8 cellular contexts compared by ENCODE assay signal in the genomic region with DNA sequence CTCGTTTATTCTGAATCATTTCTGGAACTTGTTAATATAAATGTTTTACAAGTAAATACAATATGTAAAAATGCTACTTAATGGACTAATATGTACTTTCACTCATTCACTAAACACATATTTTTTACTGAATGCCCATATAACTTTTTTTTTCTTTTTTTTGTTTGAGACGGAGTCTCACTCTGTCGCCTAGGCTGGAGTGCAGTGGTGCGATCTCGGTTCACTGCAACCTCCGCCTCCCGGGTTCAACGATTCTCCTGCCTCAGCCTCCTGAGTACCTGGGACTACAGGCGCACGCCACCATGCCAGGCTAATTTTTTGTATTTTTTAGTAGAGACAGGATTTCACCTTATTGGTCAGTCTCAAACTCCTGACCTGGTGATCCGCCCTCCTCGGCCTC. TPM values are rescaled to one million over a fixed set of nuclear protein-coding genes. Genes with fewer than 3 reads are reported as not detected.
DNase-seq lines count a peak whose midpoint lies in the region; ATAC-seq, FAIRE-seq and TF ChIP-seq lines count a peak whose summit lies in the region.
"Not testable (repeated sequence)": the region's sequence is repeated elsewhere in the genome, so short reads cannot be mapped to it uniquely, and the experiment has no call there.

No MANE protein-coding gene starts in this region.

- H3K9me1 ChIP-seq in K562 (ENCODE audit: control insufficient read depth, insufficient read depth, low read length) = not testable (repeated sequence)

- H3K79me2 ChIP-seq in PC-3 (ENCODE audit: low read length) (peaks cover 67% of the 10 kb centered on the region), K562 (ENCODE audit: control insufficient read depth, insufficient read depth, low read length) (peaks cover 44% of the 10 kb centered on the region)

- peak overlapping the region in 5 of 8 donors; percentile 61 to 93 (median 67) for H3K4me3 Mint-ChIP-seq in CD4-positive, alpha-beta memory T cell
- peak overlapping the region; percentile 36 for H3K4me3 Mint-ChIP-seq in activated CD8-positive, alpha-beta T cell treated with anti-CD3 and anti-CD28 coated beads, Interleukin-2, amount 10 ng/mL, durations not matched to agents 7 days and 5 days
- peak overlapping the region; percentile 63 to 94 (median 92) for H3K4me3 Mint-ChIP-seq in immature natural killer cell
- peak overlapping the region; percentile 75 for H3K4me3 Mint-ChIP-seq in natural killer cell
- peak overlapping the region; percentile 52 to 91 for H3K4me3 Mint-ChIP-seq in stimulated activated naive CD8-positive, alpha-beta T cell treated with anti-CD3 and anti-CD28 coated beads, Interleukin-15, amount 100 ng/mL, for 72 hours

- not testable (repeated sequence) for H3K4me3 ChIP-seq in CD4-positive, alpha-beta memory T cell (ENCODE audit: low read length in 2 of 2); PC-3 (ENCODE audit: low read length); K562
- peak overlapping the region; percentile 96 for H3K4me3 ChIP-seq in GM12865 (ENCODE audit: low read depth, low read length)

- H3K9me3 Mint-ChIP-seq in CD4-positive, alpha-beta memory T cell; activated CD8-positive, alpha-beta T cell treated with anti-CD3 and anti-CD28 coated beads, Interleukin-2, amount 10 ng/mL, durations not matched to agents 7 days and 5 days (ENCODE audit: insufficient read depth); immature natural killer cell; natural killer cell; stimulated activated naive CD8-positive, alpha-beta T cell treated with anti-CD3 and anti-CD28 coated beads, Interleukin-15, amount 100 ng/mL, for 72 hours: not testable (repeated sequence)

- not testable (repeated sequence) for H3K27me3 Mint-ChIP-seq in CD4-positive, alpha-beta memory T cell; activated CD8-positive, alpha-beta T cell treated with anti-CD3 and anti-CD28 coated beads, Interleukin-2, amount 10 ng/mL, durations not matched to agents 7 days and 5 days (ENCODE audit: low read depth); natural killer cell (ENCODE audit: low read depth in 2 of 2); stimulated activated naive CD8-positive, alpha-beta T cell treated with anti-CD3 and anti-CD28 coated beads, Interleukin-15, amount 100 ng/mL, for 72 hours
- H3K27me3 Mint-ChIP-seq in immature natural killer cell (ENCODE audit: low read depth in 3 of 3) = peaks cover 10 to 14% (median 11%) of the 10 kb centered on the region in 3 donors

- H3K4me1 ChIP-seq in CD4-positive, alpha-beta memory T cell (ENCODE audit: insufficient read depth, low read length) = peaks cover 56% of the 10 kb centered on the region
- H3K4me1 ChIP-seq in PC-3 (ENCODE audit: insufficient read depth, low read length) (peaks cover 15% of the 10 kb centered on the region), K562 (replicated peaks in 1 of 2; ENCODE audit: control insufficient read depth in 2 of 2, insufficient read depth in 2 of 2, low read length in 2 of 2) (peaks cover 31 to 34% of the 10 kb centered on the region in 2 experiments)

- H3K27ac Mint-ChIP-seq in CD4-positive, alpha-beta memory T cell = peak overlapping the region in 5 of 7 donors; percentile 12 to 91 (median 64)
- H3K27ac Mint-ChIP-seq in activated CD8-positive, alpha-beta T cell treated with anti-CD3 and anti-CD28 coated beads, Interleukin-2, amount 10 ng/mL, durations not matched to agents 7 days and 5 days; stimulated activated naive CD8-positive, alpha-beta T cell treated with anti-CD3 and anti-CD28 coated beads, Interleukin-15, amount 100 ng/mL, for 72 hours: not testable (repeated sequence)
- H3K27ac Mint-ChIP-seq in immature natural killer cell (peak overlapping the region in 4 of 6 donors; percentile 56 to 97 (median 84)), natural killer cell (peak overlapping the region; percentile 87 to 93)

- intact Hi-C loops in CD4-positive, alpha-beta memory T cell (cut with micrococcal nuclease); PC-3 (cut with micrococcal nuclease); K562 (cut with micrococcal nuclease); natural killer cell (cut with micrococcal nuclease): not testable (repeated sequence)

- WGBS in K562 (ENCODE audit: insufficient coverage, low coverage, missing lambda C conversion rate) = 88% methylated on average over 10 of the region's 12 CpGs

- not testable (repeated sequence) for BruUV-seq in PC-3 (replicated peaks; lab: Mats Ljungman, UMichigan); K562 (replicated peaks; lab: Mats Ljungman, UMichigan)

- not testable (repeated sequence) for H3K27ac ChIP-seq in CD4-positive, alpha-beta memory T cell (ENCODE audit: low read depth, low read length); PC-3 (ENCODE audit: low read length); K562 (ENCODE audit: extremely low read depth, low read depth, low read length)

- CTCF ChIA-PET in CD4-positive, alpha-beta memory T cell (lab: Charles Lee; ENCODE audit: partially characterized antibody); PC-3 (lab: Charles Lee); K562 (lab: Yijun Ruan, JAX; ENCODE audit: low intra/inter-chr PET ratio): not testable (repeated sequence)
- CTCF ChIA-PET in activated CD8-positive, alpha-beta T cell treated with anti-CD3 and anti-CD28 coated beads, Interleukin-2, amount 10 ng/mL, durations not matched to agents 7 days and 5 days (lab: Charles Lee) = interaction anchor here (0.6 kb wide), 1 partner anchor 433 kb away, joined by 4 read pairs; no protein-coding TSS in a partner anchor

- DNase-seq in CD4-positive, alpha-beta memory T cell; GM12865 (ENCODE audit: low read depth); PC-3; activated CD8-positive, alpha-beta T cell treated with anti-CD3 and anti-CD28 coated beads, Interleukin-2, amount 10 ng/mL, durations not matched to agents 7 days and 5 days; K562 (ENCODE audit: extremely low read depth in 1 of 4, low spot score in 3 of 4); immature natural killer cell; natural killer cell; stimulated activated naive CD8-positive, alpha-beta T cell treated with anti-CD3 and anti-CD28 coated beads, Interleukin-15, amount 100 ng/mL, for 72 hours: not testable (repeated sequence)

- in situ Hi-C loops in K562 (cut with MboI) = not testable (repeated sequence)

- POLR2A ChIA-PET in CD4-positive, alpha-beta memory T cell (lab: Charles Lee; ENCODE audit: partially characterized antibody); PC-3 (lab: Charles Lee; ENCODE audit: unreplicated experiment); activated CD8-positive, alpha-beta T cell treated with anti-CD3 and anti-CD28 coated beads, Interleukin-2, amount 10 ng/mL, durations not matched to agents 7 days and 5 days (lab: Charles Lee): not testable (repeated sequence)
- POLR2A ChIA-PET in K562 (lab: Yijun Ruan, JAX) = interaction anchor here (1.0 to 1.2 kb wide), 2 partner anchors 9 to 10 kb away, joined by 3 to 4 read pairs; no protein-coding TSS in a partner anchor

- peaks cover 0 to 19% of the 10 kb centered on the region in 2 donors for H3K36me3 Mint-ChIP-seq in CD4-positive, alpha-beta memory T cell
- peaks cover 12% of the 10 kb centered on the region for H3K36me3 Mint-ChIP-seq in activated CD8-positive, alpha-beta T cell treated with anti-CD3 and anti-CD28 coated beads, Interleukin-2, amount 10 ng/mL, durations not matched to agents 7 days and 5 days (ENCODE audit: low read depth)
- H3K36me3 Mint-ChIP-seq in immature natural killer cell, natural killer cell: not testable (repeated sequence)

- peak overlapping the region; percentile 91; the same call in 1 of the 2 replicates for H3K4me2 ChIP-seq in PC-3 (ENCODE audit: low read length)
- H3K4me2 ChIP-seq in K562 (ENCODE audit: insufficient read depth, low read length) = not testable (repeated sequence)

- H3K36me3 ChIP-seq in CD4-positive, alpha-beta memory T cell (ENCODE audit: insufficient read depth, low read length); PC-3 (ENCODE audit: low read depth, low read length); K562 (ENCODE audit: control insufficient read depth, insufficient read depth, low read length): not testable (repeated sequence)

- H3K4me1 Mint-ChIP-seq in CD4-positive, alpha-beta memory T cell = peaks cover 37 to 67% (median 53%) of the 10 kb centered on the region in 4 donors
- H3K4me1 Mint-ChIP-seq in activated CD8-positive, alpha-beta T cell treated with anti-CD3 and anti-CD28 coated beads, Interleukin-2, amount 10 ng/mL, durations not matched to agents 7 days and 5 days (ENCODE audit: low read depth) = peaks cover 43% of the 10 kb centered on the region
- H3K4me1 Mint-ChIP-seq in immature natural killer cell (peaks cover 58 to 66% of the 10 kb centered on the region in 2 donors), natural killer cell (peaks cover 44 to 50% of the 10 kb centered on the region in 2 donors)
- peaks cover 52% of the 10 kb centered on the region for H3K4me1 Mint-ChIP-seq in stimulated activated naive CD8-positive, alpha-beta T cell treated with anti-CD3 and anti-CD28 coated beads, Interleukin-15, amount 100 ng/mL, for 72 hours

- not testable (repeated sequence) for TF ChIP-seq EP300 in K562 (IDR thresholded peaks at IDR 0.05; ENCODE audit: low read length)

- ATAC-seq in PC-3; activated CD8-positive, alpha-beta T cell treated with anti-CD3 and anti-CD28 coated beads, Interleukin-2, amount 10 ng/mL, durations not matched to agents 7 days and 5 days; K562; natural killer cell; stimulated activated naive CD8-positive, alpha-beta T cell treated with anti-CD3 and anti-CD28 coated beads, Interleukin-15, amount 100 ng/mL, for 72 hours: not testable (repeated sequence)

- not testable (repeated sequence) for TF ChIP-seq CTCF in GM12865 (IDR thresholded peaks at IDR 0.05; ENCODE audit: insufficient read depth, low read depth, low read length, missing control alignments); PC-3 (conservative IDR thresholded peaks at IDR 0.05; ENCODE audit: low read depth, low read length); K562 (IDR thresholded peaks at IDR 0.05 in 2 of 3, conservative IDR thresholded peaks at IDR 0.05 in 1 of 3; ENCODE audit: insufficient read depth in 2 of 3, low read depth in 1 of 3, low read length in 3 of 3); natural killer cell (IDR thresholded peaks at IDR 0.05)

- not testable (repeated sequence) for TF ChIP-seq POLR2A in K562 (conservative IDR thresholded peaks at IDR 0.05)

- not testable (repeated sequence) for H3K9me3 ChIP-seq in CD4-positive, alpha-beta memory T cell (ENCODE audit: control insufficient read depth in 1 of 2, low read length in 2 of 2); PC-3 (ENCODE audit: low read length); K562 (replicated peaks; ENCODE audit: control insufficient read depth, insufficient read depth, low read depth, low read length)

- H4K20me1 ChIP-seq in PC-3 (ENCODE audit: low read length) = peaks cover 12% of the 10 kb centered on the region; the same call in 1 of the 2 replicates
- H4K20me1 ChIP-seq in K562 (replicated peaks; ENCODE audit: control insufficient read depth, insufficient read depth, low read length) = not testable (repeated sequence)

- H3K9ac ChIP-seq in PC-3 (ENCODE audit: low read length); K562 (ENCODE audit: insufficient read depth in 1 of 2, low read depth in 2 of 2, low read length in 2 of 2): not testable (repeated sequence)

- H3K27me3 ChIP-seq in CD4-positive, alpha-beta memory T cell (ENCODE audit: insufficient read depth, low read length); PC-3 (ENCODE audit: low read length); K562 (ENCODE audit: control insufficient read depth in 2 of 2, insufficient read depth in 2 of 2, low read length in 2 of 2): not testable (repeated sequence)

- not testable (repeated sequence) for H3F3A ChIP-seq in PC-3 (ENCODE audit: low read length, unreplicated experiment)

- H2AFZ ChIP-seq in PC-3 (ENCODE audit: low read length); K562 (ENCODE audit: low read depth, low read length): not testable (repeated sequence)

- TF ChIP-seq RAD21 in K562 (CRISPR knock-in tag; conservative IDR thresholded peaks at IDR 0.05 in 1 of 2, IDR thresholded peaks at IDR 0.05 in 1 of 2) = not testable (repeated sequence)

- not testable (repeated sequence) for FAIRE-seq in K562 (lab: Jason Lieb, UNC)

- H3K9me2 ChIP-seq in PC-3 (replicated peaks; ENCODE audit: low read length) = not testable (repeated sequence)

RNA-seq across cellular contexts. Expression of a gene that starts 2.6 kb away (rescaled TPM):
- total RNA-seq in CD4-positive, alpha-beta memory T cell = 100 to 1,000 TPM; 133 to 135 TPM
- 10 to 100 TPM; 39.8 to 72.1 TPM for polyA plus RNA-seq in CD4-positive, alpha-beta memory T cell
- total RNA-seq in PC-3 (2014; rRNA removed) (21.9 and 37.3 TPM in 2 replicates), K562 (2014; rRNA removed) (12.5 and 15.2 TPM in 2 replicates), K562 (2014; rRNA removed; fragmentation: Illumina TruSeq; extraction: Trizol) (16.4 and 18.7 TPM in 2 replicates), K562 (2015; rRNA removed; fragmentation: Illumina TruSeq; extraction: Trizol) (13.8 and 15.0 TPM in 2 replicates), K562 (2021) (16.6 and 19.9 TPM in 2 replicates), natural killer cell (100 to 1,000 TPM; 101 to 118 (median 115) TPM)
- 10 to 100 TPM; 69.7 to 71.2 TPM for total RNA-seq in activated CD8-positive, alpha-beta T cell treated with anti-CD3 and anti-CD28 coated beads, Interleukin-2, amount 10 ng/mL, durations not matched to agents 7 days and 5 days
- 15.5 and 26.4 TPM in 2 replicates for total RNA-seq in K562 (2011; cell fraction: chromatin; rRNA removed; ENCODE audit: low replicate concordance)
- 3.3 and 6.2 TPM in 2 replicates for total RNA-seq in K562 (2011; cell fraction: nucleolus; rRNA removed)
- 12.0 and 18.2 TPM in 2 replicates for total RNA-seq in K562 (2011; cell fraction: nucleoplasm; rRNA removed)
- polyA plus RNA-seq in K562 (2011; rRNA removed) (13.2 and 15.4 TPM in 2 replicates), K562 (2014; fragmentation: Illumina TruSeq; extraction: Trizol) (13.3 and 16.3 TPM in 2 replicates), K562 (2014; fragmentation: Nextera tagmentation; extraction: Ambion mirVana) (1 to 10 TPM; 6.6 to 6.7 TPM), K562 (2014; rRNA removed) (9.9 and 16.6 TPM in 2 replicates), immature natural killer cell (10 to 100 TPM; 33.7 to 83.8 (median 35.6) TPM)
- polyA plus RNA-seq in K562 (2011; cell fraction: cytosol; rRNA removed) = 6.7 and 9.2 TPM in 2 replicates
- polyA plus RNA-seq in K562 (2011; cell fraction: nucleus; rRNA removed) = 23.8 and 26.9 TPM in 2 replicates
- polyA plus RNA-seq in K562 (2012) = 11.0 and 16.4 TPM in 2 replicates
- polyA minus RNA-seq in K562 (2011; rRNA and poly(A)+ RNA removed) = 25.8 and 26.9 TPM in 2 replicates
- polyA minus RNA-seq in K562 (2011; cell fraction: cytosol; rRNA and poly(A)+ RNA removed) = 9.6 and 12.5 TPM in 2 replicates
- polyA minus RNA-seq in K562 (2011; cell fraction: nucleus; rRNA and poly(A)+ RNA removed) = 8.9 and 15.6 TPM in 2 replicates

Comparison
In these comparisons a context has a peak if more than half of its experiments do, and no peak if none do; other contexts are left out.
1. H3K4me3 Mint-ChIP-seq: peak in every context shown above with its lines; median percentile 92 in immature natural killer cell; 75 in natural killer cell; 72 in stimulated activated naive CD8-positive, alpha-beta T cell treated with anti-CD3 and anti-CD28 coated beads, Interleukin-15, amount 100 ng/mL, for 72 hours; 67 in CD4-positive, alpha-beta memory T cell; 36 in activated CD8-positive, alpha-beta T cell treated with anti-CD3 and anti-CD28 coated beads, Interleukin-2, amount 10 ng/mL, durations not matched to agents 7 days and 5 days.